Comparison of ENCODE assay signal across 9 cellular contexts in the genomic region with DNA sequence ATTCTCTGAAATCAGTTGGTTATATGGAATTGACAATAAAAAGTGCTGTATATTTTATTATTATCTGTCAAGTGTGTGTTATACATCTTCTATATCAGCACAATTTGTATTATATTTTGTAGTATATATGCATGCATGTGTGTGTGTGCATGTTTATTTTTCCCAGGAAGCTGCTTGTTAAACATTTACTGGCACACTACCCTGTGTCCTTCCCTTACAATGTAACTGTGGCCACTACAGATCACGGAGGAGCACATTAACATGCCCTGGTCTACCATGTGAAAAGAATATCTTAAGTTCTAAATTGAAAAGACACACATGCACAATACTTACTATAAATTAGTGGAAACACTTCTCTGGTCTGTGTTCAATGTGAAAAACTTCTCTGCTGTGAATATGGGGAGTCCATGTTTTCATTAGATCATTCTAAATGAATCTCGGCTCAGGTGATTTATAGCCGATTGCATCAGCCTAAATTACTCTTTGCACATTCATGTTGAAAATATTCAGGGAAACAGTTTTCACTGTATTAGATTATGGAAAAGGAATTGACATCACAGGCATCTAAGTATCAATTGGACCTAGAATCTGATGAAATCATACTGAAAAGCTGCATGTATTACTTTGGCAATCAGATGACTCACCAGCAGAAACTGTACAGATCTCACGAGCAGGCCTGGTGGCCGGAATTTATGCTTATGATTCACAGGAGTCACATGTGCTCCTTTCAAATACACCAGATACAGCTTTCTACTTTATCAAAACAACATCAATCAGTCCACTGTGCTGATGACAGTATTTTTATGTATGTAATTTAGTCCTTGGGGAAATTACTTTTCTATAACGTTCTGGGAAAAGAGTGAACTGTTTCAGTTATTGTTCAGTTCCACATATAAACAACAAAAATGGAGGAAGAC. TPM values are rescaled to one million over a fixed set of nuclear protein-coding genes. Genes with fewer than 3 reads are reported as not detected.
A peak's percentile ranks its signal among the peaks of the same experiment; 100 is the strongest.
DNase-seq lines count a peak whose midpoint lies in the region; ATAC-seq, FAIRE-seq and TF ChIP-seq lines count a peak whose summit lies in the region.
"Had no signal": no experiment of that assay in that cellular context is flagged by ENCODE, and none has a peak within 500 bp of the region (broad histone marks: within the 10 kb centered on the region; RNA-seq: fewer than 3 reads in every experiment).

No MANE protein-coding gene starts in this region.

- no peak overlapping the region for H3K4me3 ChIP-seq in HFF-Myc (replicated peaks; ENCODE audit: low read depth, low read length)
- H3K4me3 ChIP-seq in colonic mucosa, result no peak overlapping the region
- no peak overlapping the region for H3K4me3 ChIP-seq in uterus

- intact Hi-C loops in colonic mucosa (cut with DNase I) (loop anchor here (10.0 kb wide), 1 partner anchor 89 kb away; no protein-coding TSS in a partner anchor), uterus (cut with DNase I; ENCODE audit: low total_unique reads) (no loop called here)

- TF ChIP-seq CTCF in HFF-Myc (IDR thresholded peaks at IDR 0.05; ENCODE audit: low read depth, low read length, missing control alignments) (peak; percentile 16), colonic mucosa (IDR thresholded peaks at IDR 0.05) (no peak), uterus (IDR thresholded peaks at IDR 0.05) (peak; percentile 14 to 55 (median 38))

- no peak for TF ChIP-seq POLR2A in uterus (IDR thresholded peaks at IDR 0.05)

- peak; percentile 97 for FAIRE-seq in A204.1 (lab: Jason Lieb, UNC)

- no peaks in the 10 kb centered on the region for H3K9me3 ChIP-seq in colonic mucosa
- no peaks in the 10 kb centered on the region for H3K9me3 ChIP-seq in uterus

- no peaks in the 10 kb centered on the region for H3K27me3 ChIP-seq in colonic mucosa
- no peaks in the 10 kb centered on the region for H3K27me3 ChIP-seq in uterus

- H3K36me3 ChIP-seq in colonic mucosa (no peaks in the 10 kb centered on the region), uterus (no peaks in the 10 kb centered on the region)

- ATAC-seq in GM21360 (IDR thresholded peaks at IDR 0.05; ENCODE audit: unreplicated experiment) (no peak), HG03095 (IDR thresholded peaks at IDR 0.05; ENCODE audit: unreplicated experiment) (no peak)

- H3K27ac ChIP-seq in colonic mucosa (peak overlapping the region; percentile 72), uterus (peak overlapping the region; percentile 76 to 92)

- H3K4me1 ChIP-seq in colonic mucosa (peaks cover 10% of the 10 kb centered on the region), uterus (no peaks in the 10 kb centered on the region)

- peak overlapping the region in 1 of 2 donors; percentile 59 for H3K9ac ChIP-seq in colonic mucosa (ENCODE audit: low read depth in 2 of 2, low read length in 2 of 2)

- DNase-seq in HFF-Myc (ENCODE audit: extremely low read depth, low read depth), result peak; percentile 79
- peak; percentile 96 for DNase-seq in NCI-H69 (lab: John Stamatoyannopoulos, UW)
- DNase-seq in colonic mucosa, result peak; percentile 68
- DNase-seq in medulla oblongata (ENCODE audit: extremely low spot score), result peak; percentile 64
- DNase-seq in uterus, result peak; percentile 41 to 71
- DNase-seq: DND-41 had no signal

RNA-seq across cellular contexts. Expression of a gene that starts 39.4 kb away (rescaled TPM):
- 10 to 100 TPM; 19.3 to 42.5 TPM for total RNA-seq in colonic mucosa
- 10 to 100 TPM in 2 of 4 donors, 1 to 10 TPM in 2; 1.5 to 15.6 (median 9.4) TPM for total RNA-seq in uterus
